In genomic region chr3:169658311-169658931, GRCh38 we compare ENCODE assay signal across 12 cellular contexts. TPM values are rescaled to one million over a fixed set of nuclear protein-coding genes. Genes with fewer than 3 reads are reported as not detected.
DNase-seq lines count a peak whose midpoint lies in the region; ATAC-seq, FAIRE-seq and TF ChIP-seq lines count a peak whose summit lies in the region.
"Had no signal": no experiment of that assay in that cellular context is flagged by ENCODE, and none has a peak within 500 bp of the region (broad histone marks: within the 10 kb centered on the region; RNA-seq: fewer than 3 reads in every experiment).

No MANE protein-coding gene starts in this region.

- no peak overlapping the region for H3K14ac ChIP-seq in H1 (ENCODE audit: insufficient read length)

- H4K91ac ChIP-seq in H1 (replicated peaks; ENCODE audit: insufficient read length, low read length): no peak overlapping the region

- H3K4me3 ChIP-seq in H1 (ENCODE audit: extremely low read depth in 1 of 4, insufficient read depth in 2 of 4, low read depth in 3 of 4, low read length in 4 of 4): peak overlapping the region; percentile 38 to 75 (median 46); a peak in 7 of 8 replicates
- no peak overlapping the region for H3K4me3 ChIP-seq in lung
- H3K4me3 ChIP-seq in suprapubic skin: peak overlapping the region; percentile 8
- H3K4me3 ChIP-seq: A549 had no signal

- no peak overlapping the region for H3K56ac ChIP-seq in H1 (replicated peaks; ENCODE audit: insufficient read length, low read depth, low read length)

- POLR2A ChIA-PET in H1 (lab: Charles Lee; ENCODE audit: partially characterized antibody): no interaction called here

- H3K23me2 ChIP-seq in H1 (ENCODE audit: low read depth, low read length): peaks cover 28% of the 10 kb centered on the region

- peak overlapping the region; percentile 55; the same call in 1 of the 2 replicates for H2AFZ ChIP-seq in H1 (ENCODE audit: low read length)

- H3K4me3 Mint-ChIP-seq in T-helper 1 cell treated with Interleukin-12 subunit alpha and Interleukin-12 subunit beta and Interleukin-4 antibody, amounts not matched to agents 30 μg/mL and 1 μg/mL, for 36 hours: peak overlapping the region; percentile 21

- no peak overlapping the region; the same call in 1 of the 2 replicates for H4K8ac ChIP-seq in H1 (ENCODE audit: extremely low read depth, insufficient read depth, low read length)

- H3K27me3 ChIP-seq in H1 (replicated peaks in 1 of 4; ENCODE audit: control insufficient read depth in 3 of 4, extremely low read depth in 1 of 4, insufficient read depth in 3 of 4, low read length in 3 of 4) (peaks cover 16 to 56% (median 44%) of the 10 kb centered on the region in 4 experiments), lung (ENCODE audit: control insufficient read depth, insufficient read depth) (no peaks in the 10 kb centered on the region), suprapubic skin (peaks cover 89% of the 10 kb centered on the region)

- TF ChIP-seq EP300 in H1 (IDR thresholded peaks at IDR 0.05; ENCODE audit: borderline replicate concordance in 1 of 2, low read depth in 2 of 2, low read length in 2 of 2) (no peak), suprapubic skin (IDR thresholded peaks at IDR 0.05) (no peak)

- H3K4ac ChIP-seq in H1 (replicated peaks; ENCODE audit: insufficient read length, low read depth, low read length): peak overlapping the region; percentile 36

- H3K79me2 ChIP-seq in H1 (ENCODE audit: control insufficient read depth in 1 of 2, insufficient read depth in 2 of 2, low read length in 2 of 2): no peaks in the 10 kb centered on the region

- no peaks in the 10 kb centered on the region for H3K36me3 ChIP-seq in H1 (ENCODE audit: control insufficient read depth in 2 of 4, insufficient read depth in 4 of 4, low read length in 3 of 4)
- no peaks in the 10 kb centered on the region for H3K36me3 ChIP-seq in lung (ENCODE audit: control insufficient read depth in 2 of 2, insufficient read depth in 2 of 2, low read length in 2 of 2)
- H3K36me3 ChIP-seq in suprapubic skin: no peaks in the 10 kb centered on the region

- peaks cover 2% of the 10 kb centered on the region; the same call in 1 of the 2 replicates for H3K79me1 ChIP-seq in H1 (ENCODE audit: low read depth, low read length)

- peak overlapping the region; percentile 89; the same call in 1 of the 2 replicates for H3K18ac ChIP-seq in H1 (ENCODE audit: extremely low read depth, low read length)

- H4K20me1 ChIP-seq in H1 (replicated peaks in 1 of 2; ENCODE audit: control insufficient read depth in 1 of 2, insufficient read depth in 2 of 2, low read length in 2 of 2): peaks cover 0 to 8% of the 10 kb centered on the region in 2 experiments

- H3K4me2 ChIP-seq in H1 (ENCODE audit: insufficient read depth in 1 of 2, low read depth in 2 of 2, low read length in 2 of 2): peak overlapping the region; percentile 97 to 100
- H3K4me2 ChIP-seq: A549 had no signal

- H2BK12ac ChIP-seq in H1 (ENCODE audit: low read depth, low read length): peak overlapping the region; percentile 99; the same call in 1 of the 2 replicates

- H3K27me3 Mint-ChIP-seq in T-helper 1 cell treated with Interleukin-12 subunit alpha and Interleukin-12 subunit beta and Interleukin-4 antibody, amounts not matched to agents 30 μg/mL and 1 μg/mL, for 36 hours (ENCODE audit: low read depth): peaks cover 79% of the 10 kb centered on the region

- TF ChIP-seq RAD21 in H1 (IDR thresholded peaks at IDR 0.05 in 1 of 2, conservative IDR thresholded peaks at IDR 0.05 in 1 of 2; ENCODE audit: low read depth in 2 of 2, low read length in 2 of 2): no peak

- H3K9me3 ChIP-seq in H1 (ENCODE audit: insufficient read depth in 2 of 2, low read depth in 1 of 2, low read length in 1 of 2) (no peaks in the 10 kb centered on the region), lung (ENCODE audit: control insufficient read depth in 2 of 2, insufficient read depth in 1 of 2, low read length in 1 of 2) (peaks cover 0 to 1% of the 10 kb centered on the region in 2 donors), suprapubic skin (no peaks in the 10 kb centered on the region)
- H3K9me3 ChIP-seq: A549 had no signal

- no peak for ATAC-seq in lung (ENCODE audit: insufficient read depth, low FRiP score)
- no peak for ATAC-seq in GM18520 (IDR thresholded peaks at IDR 0.05; ENCODE audit: unreplicated experiment)
- ATAC-seq: A549, left colon had no signal

- H4K5ac ChIP-seq in H1 (ENCODE audit: insufficient read length, low read depth, low read length): no peak overlapping the region

- TF ChIP-seq POLR2A in H1 (IDR thresholded peaks at IDR 0.05; ENCODE audit: control extremely low read depth in 1 of 2, low read depth in 2 of 2, low read length in 2 of 2) (no peak), suprapubic skin (IDR thresholded peaks at IDR 0.05) (no peak)

- no peak overlapping the region for H3K27ac Mint-ChIP-seq in T-helper 1 cell treated with Interleukin-12 subunit alpha and Interleukin-12 subunit beta and Interleukin-4 antibody, amounts not matched to agents 30 μg/mL and 1 μg/mL, for 36 hours

- 1% methylated on average over 17 of the region's 25 CpGs; no CpG with 5 or more reads in 1 of the 2 experiments for WGBS in H1 (ENCODE audit: extremely low coverage in 1 of 2, insufficient coverage in 1 of 2, insufficient read length in 1 of 2, insufficient replicate concordance in 2 of 2, low coverage in 1 of 2, low lambda C conversion rate in 2 of 2, missing lambda C conversion rate in 1 of 2), 2 experiments
- WGBS in lung, 2 donors: 3 to 4% methylated on average over 25 of the region's 25 CpGs
- 5% methylated on average over 24 of the region's 25 CpGs for WGBS in suprapubic skin

- H3K36me3 Mint-ChIP-seq in T-helper 1 cell treated with Interleukin-12 subunit alpha and Interleukin-12 subunit beta and Interleukin-4 antibody, amounts not matched to agents 30 μg/mL and 1 μg/mL, for 36 hours (ENCODE audit: low read depth): peaks cover 4% of the 10 kb centered on the region

- FAIRE-seq in H1 (lab: Jason Lieb, UNC): no peak
- FAIRE-seq: A549 had no signal

- CTCF ChIA-PET in H1 (lab: Charles Lee; ENCODE audit: partially characterized antibody): interaction anchor here (0.6 to 2.4 kb wide), 4 partner anchors 11 to 511 kb away, joined by 3 to 9 read pairs (median 6); no protein-coding TSS in a partner anchor

- peak overlapping the region; percentile 71; the same call in 1 of the 2 replicates for H2BK5ac ChIP-seq in H1 (ENCODE audit: low read depth, low read length)

- no peak overlapping the region for H3K23ac ChIP-seq in H1 (ENCODE audit: insufficient read length)

- peak overlapping the region; percentile 74 for H2BK20ac ChIP-seq in H1 (ENCODE audit: low read length)

- DNase-seq in T-helper 1 cell (no peak), H1 (ENCODE audit: low read depth in 1 of 2, low spot score in 2 of 2) (peak in 1 of 2 experiments; percentile 69), lung (ENCODE audit: low spot score) (peak; percentile 42), suprapubic skin (ENCODE audit: low spot score in 2 of 2) (no peak), COLO668 (lab: John Stamatoyannopoulos, UW; ENCODE audit: unreplicated experiment) (no peak), NCI-H2196 treated with DMSO at 0.1 percent for 48 hours (lab: John Stamatoyannopoulos, UW; ENCODE audit: unreplicated experiment) (no peak)
- DNase-seq: MV-4-11 had no signal

- H3K4me1 ChIP-seq in H1 (replicated peaks in 1 of 4; ENCODE audit: control insufficient read depth in 3 of 4, insufficient read depth in 4 of 4, low read length in 3 of 4): peaks cover 3 to 20% (median 11%) of the 10 kb centered on the region in 4 experiments
- H3K4me1 ChIP-seq in lung (ENCODE audit: control insufficient read depth in 2 of 2, insufficient read depth in 2 of 2, low read length in 2 of 2): peaks cover 0 to 7% of the 10 kb centered on the region in 2 donors
- peaks cover 36% of the 10 kb centered on the region for H3K4me1 ChIP-seq in suprapubic skin

- H3K27ac ChIP-seq in H1 (ENCODE audit: low read depth, low read length) (no peak overlapping the region), lung (ENCODE audit: low read depth in 1 of 2, low read length in 1 of 2) (peak overlapping the region; percentile 56 to 74), suprapubic skin (no peak overlapping the region)
- H3K27ac ChIP-seq: A549 had no signal

- no peak overlapping the region for H2AK5ac ChIP-seq in H1 (ENCODE audit: low read depth, low read length)

- H3K9ac ChIP-seq in H1 (replicated peaks in 1 of 4; ENCODE audit: extremely low read depth in 1 of 4, low read depth in 3 of 4, low read length in 3 of 4): no peak overlapping the region

- no peaks in the 10 kb centered on the region for H3K9me3 Mint-ChIP-seq in T-helper 1 cell treated with Interleukin-12 subunit alpha and Interleukin-12 subunit beta and Interleukin-4 antibody, amounts not matched to agents 30 μg/mL and 1 μg/mL, for 36 hours

- H2BK120ac ChIP-seq in H1 (replicated peaks; ENCODE audit: low read depth, low read length): no peak overlapping the region

- TF ChIP-seq CTCF in H1 (IDR thresholded peaks at IDR 0.05; ENCODE audit: control extremely low read depth in 1 of 3, insufficient read depth in 1 of 3, low read depth in 1 of 3, low read length in 3 of 3) (no peak), lung (IDR thresholded peaks at IDR 0.05; ENCODE audit: control extremely low read depth, extremely low read depth) (no peak), suprapubic skin (IDR thresholded peaks at IDR 0.05) (no peak)

- peak overlapping the region; percentile 55; the same call in 1 of the 2 replicates for H2BK15ac ChIP-seq in H1 (ENCODE audit: low read length)

- H3K4me1 Mint-ChIP-seq in T-helper 1 cell treated with Interleukin-12 subunit alpha and Interleukin-12 subunit beta and Interleukin-4 antibody, amounts not matched to agents 30 μg/mL and 1 μg/mL, for 36 hours (ENCODE audit: low read depth): peaks cover 38% of the 10 kb centered on the region

TF ChIP-seq in H1, 55 proteins besides CTCF, POLR2A, EP300 and RAD21 (continues in another document):
- TF ChIP-seq SUZ12 (IDR thresholded peaks at IDR 0.05; ENCODE audit: low read length): peak; percentile 63; the same call in 1 of the 2 replicates

RNA-seq across cellular contexts. Expression of gene MECOM, which starts 5.1 kb away (rescaled TPM):
- 0.69 and 0.78 TPM in 2 replicates for total RNA-seq in H1 (2021; fragmentation: NEBNext Ultra II Directional; extraction: Animal tissue kit (Norgen Biotek cat#: 25700))
- 0.03 and 0.11 TPM in 2 replicates for polyA plus RNA-seq in H1 (2011; rRNA removed)
- polyA plus RNA-seq in H1 (2011; cell fraction: cytosol; rRNA removed): 0.26 TPM
- polyA plus RNA-seq in H1 (2011; cell fraction: nucleus; rRNA removed): 0.21 TPM
- polyA plus RNA-seq in H1 (2012, experiment 1 of 2): 0.09 to 1.1 TPM (median 0.18 TPM) in 4 replicates
- polyA plus RNA-seq in H1 (2012, experiment 2 of 2): not detected
- 0.18 TPM for polyA plus RNA-seq in H1 (2013, experiment 1 of 2)
- polyA plus RNA-seq in H1 (2013, experiment 2 of 2): 0.11 TPM
- polyA minus RNA-seq in H1 (2011; rRNA and poly(A)+ RNA removed): 0.07 and 1.1 TPM in 2 replicates
- polyA minus RNA-seq in H1 (2011; cell fraction: cytosol; rRNA and poly(A)+ RNA removed): not detected
- 0.30 TPM for polyA minus RNA-seq in H1 (2011; cell fraction: nucleus; rRNA and poly(A)+ RNA removed)
- 100 to 1,000 TPM in 1 of 2 donors, 10 to 100 TPM in 1; 93.9 to 135 TPM for total RNA-seq in lung
- polyA plus RNA-seq in lung: 10 to 100 TPM; 21.9 to 23.6 TPM
- 1 to 10 TPM; 1.1 to 6.4 (median 3.2) TPM for total RNA-seq in suprapubic skin
- total RNA-seq: activated CD8-positive, alpha-beta memory T cell treated with anti-CD3 and anti-CD28 coated beads for 36 hours had no signal

Comparison
In these comparisons a context has a peak if more than half of its experiments do, and no peak if none do; other contexts are left out.
1. H3K27ac ChIP-seq: peak in lung (2 of 2); none in H1 (single experiment) and suprapubic skin (single experiment).
2. RNA of gene MECOM, which starts 5.1 kb away (total RNA-seq): 93.9 to 135 TPM in lung; 1.1 to 6.4 TPM in suprapubic skin and 0.69 to 0.78 TPM in H1; every median in the first group is over 10 times any median in the second.